1 cellular context compared by ENCODE assay signal in the genomic region with DNA sequence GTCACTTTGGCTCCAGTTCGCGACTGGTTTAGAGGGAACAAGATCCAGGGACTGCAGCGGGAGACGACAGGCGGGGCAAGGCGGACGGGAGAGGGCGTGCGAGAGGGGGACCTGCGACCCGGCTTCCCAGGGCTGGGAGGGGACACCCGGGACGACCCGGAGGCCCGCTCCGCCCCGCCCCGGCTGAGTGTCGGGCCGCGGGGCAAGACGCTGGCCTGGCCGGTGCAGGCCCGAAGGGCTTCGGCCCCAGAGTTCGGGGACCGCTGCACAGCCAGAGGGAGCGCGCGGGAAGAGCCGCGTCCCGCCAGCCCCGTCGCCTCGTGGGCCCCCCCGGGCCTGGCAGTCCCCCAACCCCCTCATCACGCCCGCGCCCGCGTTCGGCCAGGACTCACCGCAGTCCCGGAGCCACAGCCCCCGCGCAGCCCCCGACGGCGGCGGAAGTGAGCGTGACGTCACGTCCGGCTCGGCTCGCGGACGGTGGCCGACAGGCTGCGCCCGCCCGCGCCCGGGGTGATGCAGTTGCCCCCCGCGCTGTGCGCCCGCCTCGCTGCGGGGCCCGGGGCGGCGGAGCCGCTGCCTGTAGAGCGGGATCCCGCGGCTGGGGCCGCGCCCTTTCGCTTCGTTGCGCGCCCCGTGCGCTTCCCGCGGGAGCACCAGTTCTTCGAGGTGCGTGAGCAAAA.
TF ChIP-seq lines count a peak whose summit lies in the region.

TUBGCP2 (minus strand) TSS at position 442 of the 680 bp plus-strand sequence. CDS start 5,931 bp downstream, outside the sequence.
A gene with protein sequence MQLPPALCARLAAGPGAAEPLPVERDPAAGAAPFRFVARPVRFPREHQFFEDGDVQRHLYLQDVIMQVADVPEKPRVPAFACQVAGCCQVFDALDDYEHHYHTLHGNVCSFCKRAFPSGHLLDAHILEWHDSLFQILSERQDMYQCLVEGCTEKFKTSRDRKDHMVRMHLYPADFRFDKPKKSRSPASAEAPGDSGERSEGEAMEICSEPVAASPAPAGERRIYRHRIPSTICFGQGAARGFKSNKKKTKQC (plus strand): TSS at position 484 of the 680 bp plus-strand sequence. CDS start 30 bp downstream, at position 514.

TF ChIP-seq in GM12878, 131 proteins besides CTCF, POLR2A, EP300 and RAD21 (continued from another document and continues in another):
- TF ChIP-seq FOXM1 (IDR thresholded peaks at IDR 0.05; ENCODE audit: low read depth, low read length) (no peak), ZBTB4 (CRISPR knock-in tag; IDR thresholded peaks at IDR 0.05) (no peak), KLF5 (IDR thresholded peaks at IDR 0.05; ENCODE audit: partially characterized antibody) (peak; percentile 91), NFXL1 (IDR thresholded peaks at IDR 0.05; ENCODE audit: borderline replicate concordance) (peak; percentile 82; the same call in 1 of the 2 replicates), TCF12 (IDR thresholded peaks at IDR 0.05; ENCODE audit: low read depth, low read length) (0 out of 2 replicates have a peak, but pooled peaks have one; percentile 52), NBN (IDR thresholded peaks at IDR 0.05) (no peak), IRF4 (IDR thresholded peaks at IDR 0.05; ENCODE audit: low read depth, low read length) (no peak), RAD51 (IDR thresholded peaks at IDR 0.05) (no peak), ZNF592 (IDR thresholded peaks at IDR 0.05) (peak; percentile 75), STAT1 (conservative IDR thresholded peaks at IDR 0.05) (peak; percentile 90), NFIC (IDR thresholded peaks at IDR 0.05; ENCODE audit: low read depth, low read length) (no peak), MXI1 (IDR thresholded peaks at IDR 0.05; ENCODE audit: low read depth, low read length) (no peak; the same call in none of the 2 replicates), MTA3 (IDR thresholded peaks at IDR 0.05; ENCODE audit: borderline replicate concordance, low read length) (no peak), EGR1 (IDR thresholded peaks at IDR 0.05; ENCODE audit: borderline replicate concordance in 1 of 2, low read depth in 2 of 2, low read length in 2 of 2) (peak in 1 of 2 experiments; percentile 76; a peak in 1 of 3 replicates), SUPT20H (IDR thresholded peaks at IDR 0.05; ENCODE audit: borderline replicate concordance, control insufficient read depth, low read depth, low read length) (no peak), ESRRA (IDR thresholded peaks at IDR 0.05; ENCODE audit: low read length) (no peak), MTA2 (IDR thresholded peaks at IDR 0.05; ENCODE audit: low read depth) (no peak), CHD1 (IDR thresholded peaks at IDR 0.05; ENCODE audit: low read depth, low read length) (no peak), ATF7 (IDR thresholded peaks at IDR 0.05; ENCODE audit: low read depth) (no peak), NRF1 (conservative IDR thresholded peaks at IDR 0.05; ENCODE audit: low read depth, low read length) (0 out of 2 replicates have a peak, but pooled peaks have one; percentile 21), RELA (IDR thresholded peaks at IDR 0.05; ENCODE audit: borderline replicate concordance, partially characterized antibody) (peak; percentile 71), NR2C2 (IDR thresholded peaks at IDR 0.05; ENCODE audit: borderline replicate concordance, control insufficient read depth, insufficient read length, low read depth) (no peak), CHD4 (IDR thresholded peaks at IDR 0.05) (no peak), POU2F2 (IDR thresholded peaks at IDR 0.05; ENCODE audit: borderline replicate concordance, low read depth, low read length) (peak; percentile 65; the same call in 1 of the 3 replicates), IKZF1 (conservative IDR thresholded peaks at IDR 0.05) (peak; percentile 94), ZNF217 (IDR thresholded peaks at IDR 0.05) (peak; percentile 65; the same call in 1 of the 2 replicates), GATAD2B (conservative IDR thresholded peaks at IDR 0.05; ENCODE audit: low read depth) (peak; percentile 92)
- TF ChIP-seq, protein P1, sequence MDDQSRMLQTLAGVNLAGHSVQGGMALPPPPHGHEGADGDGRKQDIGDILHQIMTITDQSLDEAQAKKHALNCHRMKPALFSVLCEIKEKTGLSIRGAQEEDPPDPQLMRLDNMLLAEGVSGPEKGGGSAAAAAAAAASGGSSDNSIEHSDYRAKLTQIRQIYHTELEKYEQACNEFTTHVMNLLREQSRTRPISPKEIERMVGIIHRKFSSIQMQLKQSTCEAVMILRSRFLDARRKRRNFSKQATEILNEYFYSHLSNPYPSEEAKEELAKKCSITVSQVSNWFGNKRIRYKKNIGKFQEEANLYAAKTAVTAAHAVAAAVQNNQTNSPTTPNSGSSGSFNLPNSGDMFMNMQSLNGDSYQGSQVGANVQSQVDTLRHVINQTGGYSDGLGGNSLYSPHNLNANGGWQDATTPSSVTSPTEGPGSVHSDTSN (IDR thresholded peaks at IDR 0.05; ENCODE audit: insufficient replicate concordance, low read depth, low read length): no peak
- TF ChIP-seq, protein P2, sequence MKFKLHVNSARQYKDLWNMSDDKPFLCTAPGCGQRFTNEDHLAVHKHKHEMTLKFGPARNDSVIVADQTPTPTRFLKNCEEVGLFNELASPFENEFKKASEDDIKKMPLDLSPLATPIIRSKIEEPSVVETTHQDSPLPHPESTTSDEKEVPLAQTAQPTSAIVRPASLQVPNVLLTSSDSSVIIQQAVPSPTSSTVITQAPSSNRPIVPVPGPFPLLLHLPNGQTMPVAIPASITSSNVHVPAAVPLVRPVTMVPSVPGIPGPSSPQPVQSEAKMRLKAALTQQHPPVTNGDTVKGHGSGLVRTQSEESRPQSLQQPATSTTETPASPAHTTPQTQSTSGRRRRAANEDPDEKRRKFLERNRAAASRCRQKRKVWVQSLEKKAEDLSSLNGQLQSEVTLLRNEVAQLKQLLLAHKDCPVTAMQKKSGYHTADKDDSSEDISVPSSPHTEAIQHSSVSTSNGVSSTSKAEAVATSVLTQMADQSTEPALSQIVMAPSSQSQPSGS (IDR thresholded peaks at IDR 0.05; ENCODE audit: low read length): no peak
- TF ChIP-seq, protein P3, sequence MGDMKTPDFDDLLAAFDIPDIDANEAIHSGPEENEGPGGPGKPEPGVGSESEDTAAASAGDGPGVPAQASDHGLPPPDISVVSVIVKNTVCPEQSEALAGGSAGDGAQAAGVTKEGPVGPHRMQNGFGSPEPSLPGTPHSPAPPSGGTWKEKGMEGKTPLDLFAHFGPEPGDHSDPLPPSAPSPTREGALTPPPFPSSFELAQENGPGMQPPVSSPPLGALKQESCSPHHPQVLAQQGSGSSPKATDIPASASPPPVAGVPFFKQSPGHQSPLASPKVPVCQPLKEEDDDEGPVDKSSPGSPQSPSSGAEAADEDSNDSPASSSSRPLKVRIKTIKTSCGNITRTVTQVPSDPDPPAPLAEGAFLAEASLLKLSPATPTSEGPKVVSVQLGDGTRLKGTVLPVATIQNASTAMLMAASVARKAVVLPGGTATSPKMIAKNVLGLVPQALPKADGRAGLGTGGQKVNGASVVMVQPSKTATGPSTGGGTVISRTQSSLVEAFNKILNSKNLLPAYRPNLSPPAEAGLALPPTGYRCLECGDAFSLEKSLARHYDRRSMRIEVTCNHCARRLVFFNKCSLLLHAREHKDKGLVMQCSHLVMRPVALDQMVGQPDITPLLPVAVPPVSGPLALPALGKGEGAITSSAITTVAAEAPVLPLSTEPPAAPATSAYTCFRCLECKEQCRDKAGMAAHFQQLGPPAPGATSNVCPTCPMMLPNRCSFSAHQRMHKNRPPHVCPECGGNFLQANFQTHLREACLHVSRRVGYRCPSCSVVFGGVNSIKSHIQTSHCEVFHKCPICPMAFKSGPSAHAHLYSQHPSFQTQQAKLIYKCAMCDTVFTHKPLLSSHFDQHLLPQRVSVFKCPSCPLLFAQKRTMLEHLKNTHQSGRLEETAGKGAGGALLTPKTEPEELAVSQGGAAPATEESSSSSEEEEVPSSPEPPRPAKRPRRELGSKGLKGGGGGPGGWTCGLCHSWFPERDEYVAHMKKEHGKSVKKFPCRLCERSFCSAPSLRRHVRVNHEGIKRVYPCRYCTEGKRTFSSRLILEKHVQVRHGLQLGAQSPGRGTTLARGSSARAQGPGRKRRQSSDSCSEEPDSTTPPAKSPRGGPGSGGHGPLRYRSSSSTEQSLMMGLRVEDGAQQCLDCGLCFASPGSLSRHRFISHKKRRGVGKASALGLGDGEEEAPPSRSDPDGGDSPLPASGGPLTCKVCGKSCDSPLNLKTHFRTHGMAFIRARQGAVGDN (IDR thresholded peaks at IDR 0.05): peak; percentile 78
- TF ChIP-seq, protein P4, sequence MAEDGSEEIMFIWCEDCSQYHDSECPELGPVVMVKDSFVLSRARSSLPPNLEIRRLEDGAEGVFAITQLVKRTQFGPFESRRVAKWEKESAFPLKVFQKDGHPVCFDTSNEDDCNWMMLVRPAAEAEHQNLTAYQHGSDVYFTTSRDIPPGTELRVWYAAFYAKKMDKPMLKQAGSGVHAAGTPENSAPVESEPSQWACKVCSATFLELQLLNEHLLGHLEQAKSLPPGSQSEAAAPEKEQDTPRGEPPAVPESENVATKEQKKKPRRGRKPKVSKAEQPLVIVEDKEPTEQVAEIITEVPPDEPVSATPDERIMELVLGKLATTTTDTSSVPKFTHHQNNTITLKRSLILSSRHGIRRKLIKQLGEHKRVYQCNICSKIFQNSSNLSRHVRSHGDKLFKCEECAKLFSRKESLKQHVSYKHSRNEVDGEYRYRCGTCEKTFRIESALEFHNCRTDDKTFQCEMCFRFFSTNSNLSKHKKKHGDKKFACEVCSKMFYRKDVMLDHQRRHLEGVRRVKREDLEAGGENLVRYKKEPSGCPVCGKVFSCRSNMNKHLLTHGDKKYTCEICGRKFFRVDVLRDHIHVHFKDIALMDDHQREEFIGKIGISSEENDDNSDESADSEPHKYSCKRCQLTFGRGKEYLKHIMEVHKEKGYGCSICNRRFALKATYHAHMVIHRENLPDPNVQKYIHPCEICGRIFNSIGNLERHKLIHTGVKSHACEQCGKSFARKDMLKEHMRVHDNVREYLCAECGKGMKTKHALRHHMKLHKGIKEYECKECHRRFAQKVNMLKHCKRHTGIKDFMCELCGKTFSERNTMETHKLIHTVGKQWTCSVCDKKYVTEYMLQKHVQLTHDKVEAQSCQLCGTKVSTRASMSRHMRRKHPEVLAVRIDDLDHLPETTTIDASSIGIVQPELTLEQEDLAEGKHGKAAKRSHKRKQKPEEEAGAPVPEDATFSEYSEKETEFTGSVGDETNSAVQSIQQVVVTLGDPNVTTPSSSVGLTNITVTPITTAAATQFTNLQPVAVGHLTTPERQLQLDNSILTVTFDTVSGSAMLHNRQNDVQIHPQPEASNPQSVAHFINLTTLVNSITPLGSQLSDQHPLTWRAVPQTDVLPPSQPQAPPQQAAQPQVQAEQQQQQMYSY (CRISPR knock-in tag; IDR thresholded peaks at IDR 0.05): no peak
